ENCODE assay signal across 19 cellular contexts in the genomic region with DNA sequence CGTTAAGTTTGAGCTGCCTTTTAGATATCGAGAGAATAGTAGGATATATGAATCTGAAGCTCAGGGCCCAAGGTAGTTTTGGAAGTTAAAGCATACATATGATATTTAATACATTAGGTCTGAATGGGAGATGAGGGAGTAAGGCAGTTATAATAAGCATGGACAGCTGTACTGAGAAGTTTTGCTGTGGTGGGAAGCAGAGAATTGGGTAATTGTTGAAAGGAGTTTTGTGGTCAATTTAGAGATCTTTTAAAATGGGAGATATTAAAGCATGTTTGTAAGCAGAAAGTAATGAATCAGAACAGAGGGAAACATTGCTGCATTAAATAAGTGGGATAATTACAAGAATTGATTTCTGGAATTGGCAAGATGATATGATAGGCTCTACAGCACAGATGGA.
"Had no signal": no experiment of that assay in that cellular context is flagged by ENCODE, and none has a peak within 500 bp of the region (broad histone marks: within the 10 kb centered on the region; RNA-seq: fewer than 3 reads in every experiment).

No MANE protein-coding gene starts in this region.

- H3K27me3 ChIP-seq: foreskin keratinocyte, pancreas, tibial artery, upper lobe of left lung, uterus had no signal

- H3K27ac Mint-ChIP-seq: dendritic cell treated with granulocyte-macrophage colony-stimulating factor and Interleukin-4, amounts not matched to agents 40 ng/mL and 50 ng/mL, for 4 days; progenitor cell of endocrine pancreas; stimulated activated effector memory CD8-positive, alpha-beta T cell treated with anti-CD3 and anti-CD28 coated beads, Interleukin-12 subunit alpha, Interleukin-12 subunit beta, amount 100 ng/mL, for 72 hours had no signal

- H3K9me3 ChIP-seq: pancreas had no signal

- H3K27me3 Mint-ChIP-seq: dendritic cell treated with granulocyte-macrophage colony-stimulating factor and Interleukin-4, amounts not matched to agents 40 ng/mL and 50 ng/mL, for 4 days; naive thymus-derived CD4-positive, alpha-beta T cell; progenitor cell of endocrine pancreas had no signal

- H3K27ac ChIP-seq: foreskin keratinocyte, pancreas, tibial artery, upper lobe of left lung, uterus had no signal

- ATAC-seq: foreskin keratinocyte; left colon; left ventricle myocardium superior; naive thymus-derived CD4-positive, alpha-beta T cell; pancreas; right cardiac atrium; stimulated activated effector memory CD8-positive, alpha-beta T cell treated with anti-CD3 and anti-CD28 coated beads, Interleukin-12 subunit alpha, Interleukin-12 subunit beta, amount 100 ng/mL, for 72 hours; stimulated activated naive CD8-positive, alpha-beta T cell treated with anti-CD3 and anti-CD28 coated beads, Interleukin-15, Interleukin-2, amounts not matched to agents 100 U/mL and 50 U/mL, for 24 hours had no signal

- H3K4me3 Mint-ChIP-seq: dendritic cell treated with granulocyte-macrophage colony-stimulating factor and Interleukin-4, amounts not matched to agents 40 ng/mL and 50 ng/mL, for 4 days; naive thymus-derived CD4-positive, alpha-beta T cell; stimulated activated effector memory CD8-positive, alpha-beta T cell treated with anti-CD3 and anti-CD28 coated beads, Interleukin-12 subunit alpha, Interleukin-12 subunit beta, amount 100 ng/mL, for 72 hours had no signal

- H3K4me3 ChIP-seq: lung, pancreas, tibial artery, upper lobe of left lung, uterus had no signal

- DNase-seq: erythroblast; foreskin keratinocyte; left colon; left ventricle myocardium superior; mesenchymal stem cell; naive thymus-derived CD4-positive, alpha-beta T cell; occipital lobe; pancreas; right cardiac atrium; stimulated activated CD4-positive, alpha-beta T cell treated with anti-CD3 and anti-CD28 coated beads, Interleukin-4, amount 100 ng/mL, for 1 hour; stimulated activated CD8-positive, alpha-beta memory T cell treated with anti-CD3 and anti-CD28 coated beads, Interleukin-4, amount 100 ng/mL, for 48 hours; stimulated activated naive CD8-positive, alpha-beta T cell treated with anti-CD3 and anti-CD28 coated beads, Interleukin-15, Interleukin-2, amounts not matched to agents 100 U/mL and 50 U/mL, for 24 hours; tibial artery; upper lobe of left lung; uterus had no signal

- H3K9me3 Mint-ChIP-seq: stimulated activated effector memory CD8-positive, alpha-beta T cell treated with anti-CD3 and anti-CD28 coated beads, Interleukin-12 subunit alpha, Interleukin-12 subunit beta, amount 100 ng/mL, for 72 hours had no signal

- H3K4me1 ChIP-seq: foreskin keratinocyte, tibial artery, upper lobe of left lung, uterus had no signal

- H3K36me3 ChIP-seq: uterus had no signal
